In genomic region chr4:123856689-123857545, GRCh38 we compare ENCODE assay signal across 1 cellular context.
TF ChIP-seq lines count a peak whose summit lies in the region.

No MANE protein-coding gene starts in this region.

TF ChIP-seq in HepG2, 621 proteins besides CTCF, POLR2A, EP300 and RAD21 (continued from another document and continues in another):
- TF ChIP-seq MYPOP (CRISPR knock-in tag; IDR thresholded peaks at IDR 0.05), result no peak
- TF ChIP-seq IRX3 (CRISPR knock-in tag; IDR thresholded peaks at IDR 0.05; ENCODE audit: borderline replicate concordance, low read depth), result no peak
- no peak for TF ChIP-seq ZNF281 (CRISPR knock-in tag; IDR thresholded peaks at IDR 0.05; ENCODE audit: borderline replicate concordance)
- no peak for TF ChIP-seq ZNF597 (CRISPR knock-in tag; IDR thresholded peaks at IDR 0.05)
- no peak for TF ChIP-seq IRF1 (CRISPR knock-in tag; IDR thresholded peaks at IDR 0.05; ENCODE audit: low read depth)
- no peak for TF ChIP-seq ZSCAN12 (CRISPR knock-in tag; IDR thresholded peaks at IDR 0.05)
- no peak for TF ChIP-seq CHCHD3 (CRISPR knock-in tag; IDR thresholded peaks at IDR 0.05)
- TF ChIP-seq EED (CRISPR knock-in tag; IDR thresholded peaks at IDR 0.05), result no peak
- 0 out of 2 replicates have a peak, but pooled peaks have one; percentile 29 for TF ChIP-seq ZNF44 (CRISPR knock-in tag; IDR thresholded peaks at IDR 0.05)
- TF ChIP-seq BRCA1 (CRISPR knock-in tag; IDR thresholded peaks at IDR 0.05), result no peak; the same call in 1 of the 2 replicates
- no peak for TF ChIP-seq ZNF7 (CRISPR knock-in tag; IDR thresholded peaks at IDR 0.05)
- TF ChIP-seq CHD2 (IDR thresholded peaks at IDR 0.05; ENCODE audit: low read depth, low read length), result no peak
- no peak for TF ChIP-seq ZBTB10 (CRISPR knock-in tag; IDR thresholded peaks at IDR 0.05; ENCODE audit: borderline replicate concordance)
- TF ChIP-seq KLF15 (CRISPR knock-in tag; IDR thresholded peaks at IDR 0.05; ENCODE audit: borderline replicate concordance), result no peak
- TF ChIP-seq MEF2D (CRISPR knock-in tag; IDR thresholded peaks at IDR 0.05), result peak; percentile 99
- TF ChIP-seq SP1 (IDR thresholded peaks at IDR 0.05), result no peak
- TF ChIP-seq SP1 (CRISPR knock-in tag; IDR thresholded peaks at IDR 0.05), result no peak
- no peak for TF ChIP-seq ZNF552 (CRISPR knock-in tag; IDR thresholded peaks at IDR 0.05; ENCODE audit: borderline replicate concordance)
- peak; percentile 89 for TF ChIP-seq HNF1B (CRISPR knock-in tag; IDR thresholded peaks at IDR 0.05)
- TF ChIP-seq PREB (CRISPR knock-in tag; IDR thresholded peaks at IDR 0.05), result no peak
- no peak for TF ChIP-seq ZNF432 (CRISPR knock-in tag; IDR thresholded peaks at IDR 0.05; ENCODE audit: borderline replicate concordance)
- peak; percentile 91 for TF ChIP-seq DPF2 (CRISPR knock-in tag; IDR thresholded peaks at IDR 0.05; ENCODE audit: borderline replicate concordance, low read depth)
- TF ChIP-seq FOXO1 (CRISPR knock-in tag; IDR thresholded peaks at IDR 0.05), result peak; percentile 93
- TF ChIP-seq RBM39 (IDR thresholded peaks at IDR 0.05; ENCODE audit: low read depth, low read length, poor library complexity, severe bottlenecking), result no peak
- peak; percentile 82 for TF ChIP-seq KAT8 (CRISPR knock-in tag; IDR thresholded peaks at IDR 0.05)
- 0 out of 2 replicates have a peak, but pooled peaks have one; percentile 41 for TF ChIP-seq PRDM15 (CRISPR knock-in tag; IDR thresholded peaks at IDR 0.05)
- TF ChIP-seq ATF3 (CRISPR knock-in tag; IDR thresholded peaks at IDR 0.05), result no peak
- TF ChIP-seq FOXO4 (CRISPR knock-in tag; conservative IDR thresholded peaks at IDR 0.05), result no peak
- TF ChIP-seq RXRA (CRISPR knock-in tag; IDR thresholded peaks at IDR 0.05), result peak; percentile 21; the same call in 1 of the 2 replicates
- peak; percentile 85; the same call in 1 of the 2 replicates for TF ChIP-seq NFIC (IDR thresholded peaks at IDR 0.05; ENCODE audit: low read length)
- TF ChIP-seq ZNF598 (CRISPR knock-in tag; IDR thresholded peaks at IDR 0.05; ENCODE audit: borderline replicate concordance), result no peak
- peak; percentile 90; the same call in 1 of the 2 replicates for TF ChIP-seq HOMEZ (CRISPR knock-in tag; IDR thresholded peaks at IDR 0.05; ENCODE audit: low read depth)
- TF ChIP-seq LCORL (IDR thresholded peaks at IDR 0.05), result no peak
- peak; percentile 83 for TF ChIP-seq LCORL (CRISPR knock-in tag; IDR thresholded peaks at IDR 0.05)
- no peak for TF ChIP-seq NR2C2 (CRISPR knock-in tag; IDR thresholded peaks at IDR 0.05; ENCODE audit: borderline replicate concordance)
- 0 out of 2 replicates have a peak, but pooled peaks have one; percentile 42 for TF ChIP-seq ZNF770 (CRISPR knock-in tag; IDR thresholded peaks at IDR 0.05)
- TF ChIP-seq MLLT10 (CRISPR knock-in tag; IDR thresholded peaks at IDR 0.05), result no peak
